ENCODE assay signal across 15 cellular contexts in genomic region chr4:138892483-138893386, GRCh38.
A peak's percentile ranks its signal among the peaks of the same experiment; 100 is the strongest.
DNase-seq lines count a peak whose midpoint lies in the region; ATAC-seq, FAIRE-seq and TF ChIP-seq lines count a peak whose summit lies in the region.
"Had no signal": no experiment of that assay in that cellular context is flagged by ENCODE, and none has a peak within 500 bp of the region (broad histone marks: within the 10 kb centered on the region; RNA-seq: fewer than 3 reads in every experiment).

No MANE protein-coding gene starts in this region.

- H3K9me3 ChIP-seq in breast epithelium (no peaks in the 10 kb centered on the region), adipocyte (ENCODE audit: control insufficient read depth, low read length) (no peaks in the 10 kb centered on the region), small intestine (ENCODE audit: control insufficient read depth, low read depth) (no peaks in the 10 kb centered on the region)
- H3K9me3 ChIP-seq: BE2C, stomach had no signal

- TF ChIP-seq POLR2A in breast epithelium (IDR thresholded peaks at IDR 0.05): no peak

- ATAC-seq in HG03060 (IDR thresholded peaks at IDR 0.05; ENCODE audit: low read depth, unreplicated experiment) (peak; percentile 71), natural killer cell (no peak)
- ATAC-seq in stimulated activated naive CD8-positive, alpha-beta T cell treated with anti-CD3 and anti-CD28 coated beads, Interleukin-15, Interleukin-2, amounts not matched to agents 100 U/mL and 50 U/mL, for 24 hours: peak; percentile 60
- ATAC-seq in activated CD4-positive, CD25-positive, alpha-beta regulatory T cell treated with anti-CD3 and anti-CD28 coated beads, Interleukin-2, amount 50 U/mL, for 24 hours: no peak

- no TSS peak for BruUV-seq in MCF 10A (replicated peaks; lab: Mats Ljungman, UMichigan)

- intact Hi-C loops in MCF 10A (cut with micrococcal nuclease): no loop called here
- intact Hi-C loops in breast epithelium (cut with DNase I; ENCODE audit: low total_unique reads): no loop called here
- intact Hi-C loops in natural killer cell (cut with micrococcal nuclease): no loop called here

- H3K4me1 ChIP-seq in breast epithelium: no peaks in the 10 kb centered on the region
- H3K4me1 ChIP-seq in adipocyte (ENCODE audit: control insufficient read depth, insufficient read depth, low read length): peaks cover 17% of the 10 kb centered on the region
- H3K4me1 ChIP-seq in small intestine (ENCODE audit: control insufficient read depth in 2 of 2, insufficient read depth in 1 of 2, low read depth in 1 of 2, low read length in 1 of 2): no peaks in the 10 kb centered on the region

- no peak overlapping the region for H3K9ac ChIP-seq in adipocyte (ENCODE audit: low read length)
- H3K9ac ChIP-seq: parathyroid adenoma had no signal

- H3K27ac Mint-ChIP-seq in MCF 10A (ENCODE audit: low read depth, unreplicated experiment) (no peak overlapping the region), natural killer cell (no peak overlapping the region)
- H3K27ac Mint-ChIP-seq: memory B cell; T-helper 2 cell treated with Interferon-gamma antibody and Interleukin-4, amounts not matched to agents 5 μg/mL and 100 μg/mL, for 36 hours had no signal

- H3K36me3 Mint-ChIP-seq in MCF 10A (ENCODE audit: insufficient read depth, unreplicated experiment) (no peaks in the 10 kb centered on the region), natural killer cell (no peaks in the 10 kb centered on the region)
- H3K36me3 Mint-ChIP-seq: memory B cell had no signal

- no peak overlapping the region for H3K27ac ChIP-seq in breast epithelium
- H3K27ac ChIP-seq in small intestine (ENCODE audit: low read depth in 1 of 2, low read length in 1 of 2): no peak overlapping the region
- H3K27ac ChIP-seq: parathyroid adenoma, stomach had no signal

- H3K4me3 ChIP-seq in breast epithelium (no peak overlapping the region), adipocyte (ENCODE audit: low read length) (no peak overlapping the region), small intestine (ENCODE audit: low read depth in 1 of 2, low read length in 2 of 2) (no peak overlapping the region)
- H3K4me3 ChIP-seq: stomach had no signal

- no peaks in the 10 kb centered on the region for H3K27me3 ChIP-seq in breast epithelium
- H3K27me3 ChIP-seq in adipocyte (replicated peaks; ENCODE audit: control insufficient read depth, insufficient read depth, low read length): no peaks in the 10 kb centered on the region
- no peaks in the 10 kb centered on the region for H3K27me3 ChIP-seq in small intestine (ENCODE audit: control insufficient read depth in 2 of 2, insufficient read depth in 2 of 2, low read length in 2 of 2)
- H3K27me3 ChIP-seq: BE2C, stomach had no signal

- no peaks in the 10 kb centered on the region for H3K27me3 Mint-ChIP-seq in MCF 10A (ENCODE audit: insufficient read depth, unreplicated experiment)
- H3K27me3 Mint-ChIP-seq in natural killer cell (ENCODE audit: low read depth in 2 of 2): peaks cover 0 to 2% of the 10 kb centered on the region in 2 donors

- H3K4me3 Mint-ChIP-seq in MCF 10A (ENCODE audit: unreplicated experiment) (no peak overlapping the region), natural killer cell (no peak overlapping the region)
- H3K4me3 Mint-ChIP-seq: memory B cell; T-helper 2 cell treated with Interferon-gamma antibody and Interleukin-4, amounts not matched to agents 5 μg/mL and 100 μg/mL, for 36 hours had no signal

- 85 to 94% (median 88%) methylated on average over 13 of the region's 13 CpGs for WGBS in small intestine, 3 donors

- no peaks in the 10 kb centered on the region for H3K9me3 Mint-ChIP-seq in MCF 10A (ENCODE audit: unreplicated experiment)
- no peaks in the 10 kb centered on the region for H3K9me3 Mint-ChIP-seq in natural killer cell
- H3K9me3 Mint-ChIP-seq: memory B cell; T-helper 2 cell treated with Interferon-gamma antibody and Interleukin-4, amounts not matched to agents 5 μg/mL and 100 μg/mL, for 36 hours had no signal

- peak; percentile 35 for DNase-seq in MCF 10A (ENCODE audit: unreplicated experiment)
- no peak for DNase-seq in breast epithelium (ENCODE audit: low spot score in 2 of 2)
- DNase-seq in adipocyte (ENCODE audit: low read depth): peak; percentile 64
- no peak for DNase-seq in stimulated activated naive CD8-positive, alpha-beta T cell treated with anti-CD3 and anti-CD28 coated beads, Interleukin-15, Interleukin-2, amounts not matched to agents 100 U/mL and 50 U/mL, for 24 hours
- DNase-seq in small intestine: no peak
- no peak for DNase-seq in natural killer cell
- DNase-seq: BE2C, KG1, stomach had no signal

- peaks cover 17% of the 10 kb centered on the region for H3K4me1 Mint-ChIP-seq in MCF 10A (ENCODE audit: insufficient read depth, unreplicated experiment)
- H3K4me1 Mint-ChIP-seq in natural killer cell: no peaks in the 10 kb centered on the region

- no peak for FAIRE-seq in small intestine (lab: Jason Lieb, UNC)
- FAIRE-seq: H1 had no signal

- POLR2A ChIA-PET in MCF 10A (lab: Yijun Ruan, JAX): interaction anchor here (0.6 kb wide), 1 partner anchor 64 kb away, joined by 3 read pairs; no protein-coding TSS in a partner anchor

- no peaks in the 10 kb centered on the region for H3K36me3 ChIP-seq in breast epithelium
- no peaks in the 10 kb centered on the region for H3K36me3 ChIP-seq in adipocyte (ENCODE audit: control insufficient read depth, insufficient read depth, low read length, severe bottlenecking)
- H3K36me3 ChIP-seq in small intestine (ENCODE audit: control insufficient read depth in 2 of 2, insufficient read depth in 2 of 2, low read length in 2 of 2): no peaks in the 10 kb centered on the region
- H3K36me3 ChIP-seq: BE2C, stomach had no signal

- CTCF ChIA-PET in MCF 10A (lab: Yijun Ruan, JAX): interaction anchor here (0.6 kb wide), 1 partner anchor 1222 kb away, joined by 3 read pairs; no protein-coding TSS in a partner anchor

- TF ChIP-seq CTCF in MCF 10A (IDR thresholded peaks at IDR 0.05; ENCODE audit: unreplicated experiment): no peak
- no peak for TF ChIP-seq CTCF in breast epithelium (IDR thresholded peaks at IDR 0.05)
- no peak for TF ChIP-seq CTCF in natural killer cell (IDR thresholded peaks at IDR 0.05)

Comparison
In these comparisons a context has a peak if more than half of its experiments do, and no peak if none do; other contexts are left out.
1. DNase-seq: peak in MCF 10A (single experiment) and adipocyte (single experiment); none in breast epithelium (0 of 2), stimulated activated naive CD8-positive, alpha-beta T cell treated with anti-CD3 and anti-CD28 coated beads, Interleukin-15, Interleukin-2, amounts not matched to agents 100 U/mL and 50 U/mL, for 24 hours (single experiment), small intestine (single experiment) and natural killer cell (single experiment).
2. ATAC-seq: peak in HG03060 (single experiment) and stimulated activated naive CD8-positive, alpha-beta T cell treated with anti-CD3 and anti-CD28 coated beads, Interleukin-15, Interleukin-2, amounts not matched to agents 100 U/mL and 50 U/mL, for 24 hours (single experiment); none in activated CD4-positive, CD25-positive, alpha-beta regulatory T cell treated with anti-CD3 and anti-CD28 coated beads, Interleukin-2, amount 50 U/mL, for 24 hours (0 of 2) and natural killer cell (0 of 3).